In genomic region chr7:150999497-151000225, GRCh38 we compare ENCODE assay signal across 3 cellular contexts.
TF ChIP-seq lines count a peak whose summit lies in the region.

No MANE protein-coding gene starts in this region.

TF ChIP-seq in SK-N-SH, 30 proteins besides CTCF, POLR2A, EP300 and RAD21 (continues in another document):
- no peak for TF ChIP-seq RCOR1 (IDR thresholded peaks at IDR 0.05; ENCODE audit: low read length)
- no peak for TF ChIP-seq FOSL2 (IDR thresholded peaks at IDR 0.05; ENCODE audit: borderline replicate concordance, low read depth)
- TF ChIP-seq SMC3 (IDR thresholded peaks at IDR 0.05; ENCODE audit: low read depth, low read length), result no peak
- TF ChIP-seq RXRA (IDR thresholded peaks at IDR 0.05; ENCODE audit: borderline replicate concordance, low read depth), result no peak
- TF ChIP-seq GATA2 (CRISPR knock-in tag; IDR thresholded peaks at IDR 0.05), result no peak
- TF ChIP-seq POLR2AphosphoS5 (IDR thresholded peaks at IDR 0.05; ENCODE audit: low read depth, low read length), result no peak
- TF ChIP-seq, protein P1, sequence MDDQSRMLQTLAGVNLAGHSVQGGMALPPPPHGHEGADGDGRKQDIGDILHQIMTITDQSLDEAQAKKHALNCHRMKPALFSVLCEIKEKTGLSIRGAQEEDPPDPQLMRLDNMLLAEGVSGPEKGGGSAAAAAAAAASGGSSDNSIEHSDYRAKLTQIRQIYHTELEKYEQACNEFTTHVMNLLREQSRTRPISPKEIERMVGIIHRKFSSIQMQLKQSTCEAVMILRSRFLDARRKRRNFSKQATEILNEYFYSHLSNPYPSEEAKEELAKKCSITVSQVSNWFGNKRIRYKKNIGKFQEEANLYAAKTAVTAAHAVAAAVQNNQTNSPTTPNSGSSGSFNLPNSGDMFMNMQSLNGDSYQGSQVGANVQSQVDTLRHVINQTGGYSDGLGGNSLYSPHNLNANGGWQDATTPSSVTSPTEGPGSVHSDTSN (IDR thresholded peaks at IDR 0.05), result no peak
- no peak for TF ChIP-seq ELF1 (IDR thresholded peaks at IDR 0.05)
- no peak for TF ChIP-seq TAF1 (IDR thresholded peaks at IDR 0.05; ENCODE audit: borderline replicate concordance, low read depth, low read length)
- TF ChIP-seq, protein P2, sequence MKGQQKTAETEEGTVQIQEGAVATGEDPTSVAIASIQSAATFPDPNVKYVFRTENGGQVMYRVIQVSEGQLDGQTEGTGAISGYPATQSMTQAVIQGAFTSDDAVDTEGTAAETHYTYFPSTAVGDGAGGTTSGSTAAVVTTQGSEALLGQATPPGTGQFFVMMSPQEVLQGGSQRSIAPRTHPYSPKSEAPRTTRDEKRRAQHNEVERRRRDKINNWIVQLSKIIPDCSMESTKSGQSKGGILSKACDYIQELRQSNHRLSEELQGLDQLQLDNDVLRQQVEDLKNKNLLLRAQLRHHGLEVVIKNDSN (IDR thresholded peaks at IDR 0.05; ENCODE audit: borderline replicate concordance, low read depth), result no peak
- no peak for TF ChIP-seq TEAD4 (IDR thresholded peaks at IDR 0.05; ENCODE audit: borderline replicate concordance, insufficient read depth)
- no peak for TF ChIP-seq GABPA (IDR thresholded peaks at IDR 0.05; ENCODE audit: low read depth)
- no peak for TF ChIP-seq REST (IDR thresholded peaks at IDR 0.05; ENCODE audit: low read depth, low read length)
- no peak for TF ChIP-seq MXI1 (IDR thresholded peaks at IDR 0.05; ENCODE audit: low read depth, low read length)
- no peak for TF ChIP-seq USF2 (IDR thresholded peaks at IDR 0.05; ENCODE audit: borderline replicate concordance, low read depth, low read length)
- TF ChIP-seq JUND (IDR thresholded peaks at IDR 0.05), result no peak

TF ChIP-seq in SK-N-SH treated with all-trans-retinoic acid at 6 μM for 48 hours, 23 proteins besides CTCF, POLR2A, EP300 and RAD21 (continued from another document):
- TF ChIP-seq CSDC2 (CRISPR knock-in tag; IDR thresholded peaks at IDR 0.05) (no peak), CSRNP3 (CRISPR knock-in tag; IDR thresholded peaks at IDR 0.05) (no peak), GLIS3 (CRISPR knock-in tag; IDR thresholded peaks at IDR 0.05) (no peak), RARB (CRISPR knock-in tag; IDR thresholded peaks at IDR 0.05) (no peak), ZNF565 (CRISPR knock-in tag; conservative IDR thresholded peaks at IDR 0.05; ENCODE audit: low read depth) (no peak), ESRRG (CRISPR knock-in tag; IDR thresholded peaks at IDR 0.05) (no peak)
- TF ChIP-seq, protein P3, sequence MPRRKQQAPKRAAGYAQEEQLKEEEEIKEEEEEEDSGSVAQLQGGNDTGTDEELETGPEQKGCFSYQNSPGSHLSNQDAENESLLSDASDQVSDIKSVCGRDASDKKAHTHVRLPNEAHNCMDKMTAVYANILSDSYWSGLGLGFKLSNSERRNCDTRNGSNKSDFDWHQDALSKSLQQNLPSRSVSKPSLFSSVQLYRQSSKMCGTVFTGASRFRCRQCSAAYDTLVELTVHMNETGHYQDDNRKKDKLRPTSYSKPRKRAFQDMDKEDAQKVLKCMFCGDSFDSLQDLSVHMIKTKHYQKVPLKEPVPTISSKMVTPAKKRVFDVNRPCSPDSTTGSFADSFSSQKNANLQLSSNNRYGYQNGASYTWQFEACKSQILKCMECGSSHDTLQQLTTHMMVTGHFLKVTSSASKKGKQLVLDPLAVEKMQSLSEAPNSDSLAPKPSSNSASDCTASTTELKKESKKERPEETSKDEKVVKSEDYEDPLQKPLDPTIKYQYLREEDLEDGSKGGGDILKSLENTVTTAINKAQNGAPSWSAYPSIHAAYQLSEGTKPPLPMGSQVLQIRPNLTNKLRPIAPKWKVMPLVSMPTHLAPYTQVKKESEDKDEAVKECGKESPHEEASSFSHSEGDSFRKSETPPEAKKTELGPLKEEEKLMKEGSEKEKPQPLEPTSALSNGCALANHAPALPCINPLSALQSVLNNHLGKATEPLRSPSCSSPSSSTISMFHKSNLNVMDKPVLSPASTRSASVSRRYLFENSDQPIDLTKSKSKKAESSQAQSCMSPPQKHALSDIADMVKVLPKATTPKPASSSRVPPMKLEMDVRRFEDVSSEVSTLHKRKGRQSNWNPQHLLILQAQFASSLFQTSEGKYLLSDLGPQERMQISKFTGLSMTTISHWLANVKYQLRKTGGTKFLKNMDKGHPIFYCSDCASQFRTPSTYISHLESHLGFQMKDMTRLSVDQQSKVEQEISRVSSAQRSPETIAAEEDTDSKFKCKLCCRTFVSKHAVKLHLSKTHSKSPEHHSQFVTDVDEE (CRISPR knock-in tag; IDR thresholded peaks at IDR 0.05), result no peak
TF ChIP-seq in SK-N-SH treated with all-trans-retinoic acid at 6 μM for 48 hours: peak in this region for 0.

TF ChIP-seq in WTC11, 78 proteins besides CTCF, POLR2A, EP300 and RAD21:
- no peak for TF ChIP-seq ZNF263 (CRISPR knock-in tag; IDR thresholded peaks at IDR 0.05; ENCODE audit: low read depth)
- no peak for TF ChIP-seq KAT7 (CRISPR knock-in tag; IDR thresholded peaks at IDR 0.05; ENCODE audit: borderline replicate concordance)
- no peak for TF ChIP-seq ZNF416 (CRISPR knock-in tag; IDR thresholded peaks at IDR 0.05)
- TF ChIP-seq E2F4 (CRISPR knock-in tag; IDR thresholded peaks at IDR 0.05; ENCODE audit: borderline replicate concordance, low read depth), result no peak
- no peak for TF ChIP-seq ZNF423 (CRISPR knock-in tag; IDR thresholded peaks at IDR 0.05)
- TF ChIP-seq ZSCAN18 (CRISPR knock-in tag; IDR thresholded peaks at IDR 0.05), result no peak
- no peak for TF ChIP-seq ZNF532 (CRISPR knock-in tag; IDR thresholded peaks at IDR 0.05; ENCODE audit: borderline replicate concordance)
- no peak for TF ChIP-seq ZNF671 (CRISPR knock-in tag; IDR thresholded peaks at IDR 0.05)
- no peak for TF ChIP-seq IRF1 (CRISPR knock-in tag; IDR thresholded peaks at IDR 0.05)
- TF ChIP-seq FOXJ3 (CRISPR knock-in tag; IDR thresholded peaks at IDR 0.05; ENCODE audit: borderline replicate concordance), result no peak
- no peak for TF ChIP-seq FOXP1 (CRISPR knock-in tag; IDR thresholded peaks at IDR 0.05; ENCODE audit: borderline replicate concordance)
- no peak for TF ChIP-seq IRF2 (CRISPR knock-in tag; IDR thresholded peaks at IDR 0.05; ENCODE audit: borderline replicate concordance, low read depth)
- TF ChIP-seq E2F1 (CRISPR knock-in tag; IDR thresholded peaks at IDR 0.05), result no peak
- TF ChIP-seq ZNF396 (CRISPR knock-in tag; IDR thresholded peaks at IDR 0.05; ENCODE audit: borderline replicate concordance), result no peak
- no peak for TF ChIP-seq CREM (CRISPR knock-in tag; IDR thresholded peaks at IDR 0.05)
- TF ChIP-seq ATF6 (CRISPR knock-in tag; IDR thresholded peaks at IDR 0.05), result no peak
- TF ChIP-seq GTF2I (CRISPR knock-in tag; conservative IDR thresholded peaks at IDR 0.05), result no peak
